18 cellular contexts compared by ENCODE assay signal in genomic region chr4:126799971-126800722, GRCh38.
DNase-seq lines count a peak whose midpoint lies in the region; ATAC-seq lines count a peak whose summit lies in the region.
"Had no signal": no experiment of that assay in that cellular context is flagged by ENCODE, and none has a peak within 500 bp of the region (broad histone marks: within the 10 kb centered on the region; RNA-seq: fewer than 3 reads in every experiment).

No MANE protein-coding gene starts in this region.

- peak overlapping the region; percentile 76 for H3K27ac ChIP-seq in SJCRH30
- H3K27ac ChIP-seq: HL-60, parathyroid adenoma, suprapubic skin had no signal

- peaks cover 23% of the 10 kb centered on the region for H3K4me1 ChIP-seq in SJCRH30
- H3K4me1 ChIP-seq: parathyroid adenoma had no signal

- DNase-seq in NCI-H2029 (lab: John Stamatoyannopoulos, UW) (peak; percentile 6), NCI-H2029 treated with DMSO at 0.1 percent for 48 hours (lab: John Stamatoyannopoulos, UW) (no peak), SJCRH30 (peak in 1 of 2 experiments; percentile 60), fibroblast of gingiva (ENCODE audit: low read depth) (peak; percentile 54), skeletal muscle cell (ENCODE audit: low read depth) (peak; percentile 26), NCI-H2196 (lab: John Stamatoyannopoulos, UW; ENCODE audit: unreplicated experiment) (no peak), Right ventricle myocardium inferior (ENCODE audit: missing footprints) (no peak)
- no peak for DNase-seq in activated CD4-positive, alpha-beta T cell treated with anti-CD3 and anti-CD28 coated beads, Interleukin-2, amount 50 U/mL, for 48 hours
- DNase-seq: activated CD4-positive, alpha-beta T cell treated with anti-CD3 and anti-CD28 coated beads for 48 hours; activated T-cell treated with anti-CD3 and anti-CD28 coated beads, Interleukin-2, amount 50 U/mL, for 48 hours; aorta; CD8-positive, alpha-beta T cell; H7; islet precursor cell; NCI-H2227 treated with DMSO at 0.1 percent for 48 hours had no signal

- H3K36me3 ChIP-seq in SJCRH30 = no peaks in the 10 kb centered on the region
- H3K36me3 ChIP-seq: suprapubic skin had no signal

- ATAC-seq in Right ventricle myocardium inferior = no peak
- ATAC-seq: CD8-positive, alpha-beta T cell had no signal

- intact Hi-C loops in Right ventricle myocardium inferior (cut with DNase I) = no loop called here

- H3K4me3 ChIP-seq in SJCRH30 = peak overlapping the region; percentile 30
- H3K4me3 ChIP-seq in skeletal muscle cell (ENCODE audit: low read depth, low read length) = no peak overlapping the region
- H3K4me3 ChIP-seq: suprapubic skin had no signal

- no peaks in the 10 kb centered on the region for H3K9me3 ChIP-seq in SJCRH30 (replicated peaks)
- H3K9me3 ChIP-seq: suprapubic skin had no signal

- H3K27me3 ChIP-seq in SJCRH30 = no peaks in the 10 kb centered on the region
- H3K27me3 ChIP-seq: suprapubic skin had no signal

Comparison
In these comparisons a context has a peak if more than half of its experiments do, and no peak if none do; other contexts are left out.
1. DNase-seq: peak in NCI-H2029 (single experiment), fibroblast of gingiva (single experiment) and skeletal muscle cell (single experiment); none in NCI-H2029 treated with DMSO at 0.1 percent for 48 hours (single experiment), NCI-H2196 (single experiment), activated CD4-positive, alpha-beta T cell treated with anti-CD3 and anti-CD28 coated beads, Interleukin-2, amount 50 U/mL, for 48 hours (0 of 2) and Right ventricle myocardium inferior (single experiment).